In the genomic region with DNA sequence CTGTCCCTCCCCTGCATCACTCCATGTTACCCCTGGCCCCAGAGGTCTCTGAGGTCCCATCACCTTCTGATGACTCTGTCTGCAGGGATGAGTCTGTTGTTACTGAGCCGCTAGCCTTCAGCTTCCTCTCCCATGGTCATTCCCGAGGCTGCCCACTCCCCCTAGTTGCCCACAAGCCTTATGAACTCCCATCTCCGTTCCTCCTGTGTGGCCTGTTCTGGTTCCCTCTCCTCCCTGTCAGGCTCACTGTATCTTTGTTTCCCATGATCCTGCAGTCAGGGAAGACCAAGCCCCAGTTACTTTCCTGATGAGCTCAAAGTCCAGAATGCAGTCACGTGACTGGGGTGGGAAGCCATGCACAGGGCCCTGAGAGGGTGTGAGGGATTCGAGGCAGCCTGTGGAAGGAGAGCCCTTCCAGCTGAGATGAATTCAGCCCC, we compare ENCODE assay signal across 13 cellular contexts. TPM values are rescaled to one million over a fixed set of nuclear protein-coding genes. Genes with fewer than 3 reads are reported as not detected.
DNase-seq lines count a peak whose midpoint lies in the region; ATAC-seq and TF ChIP-seq lines count a peak whose summit lies in the region.
"Had no signal": no experiment of that assay in that cellular context is flagged by ENCODE, and none has a peak within 500 bp of the region (broad histone marks: within the 10 kb centered on the region; RNA-seq: fewer than 3 reads in every experiment).

No MANE protein-coding gene starts in this region.

- peaks cover 94% of the 10 kb centered on the region for H3K4me1 ChIP-seq in MM.1S (ENCODE audit: low read length)
- peaks cover 0 to 81% (median 60%) of the 10 kb centered on the region in 4 donors for H3K4me1 ChIP-seq in sigmoid colon

- no peak for DNase-seq in activated CD4-positive, alpha-beta T cell treated with anti-CD3 and anti-CD28 coated beads for 36 hours
- DNase-seq in activated CD4-positive, alpha-beta T cell treated with anti-CD3 and anti-CD28 coated beads for 4 hours = no peak
- DNase-seq in MM.1S (no peak), sigmoid colon (peak; percentile 52), cerebellar cortex (ENCODE audit: low spot score) (no peak), NCI-H1092 (lab: John Stamatoyannopoulos, UW) (no peak)
- DNase-seq in central memory CD8-positive, alpha-beta T cell (ENCODE audit: low spot score in 2 of 2) = no peak
- DNase-seq: activated CD4-positive, CD25-positive, alpha-beta regulatory T cell; activated gamma-delta T cell; DMS79 had no signal

- TF ChIP-seq EP300 in sigmoid colon (IDR thresholded peaks at IDR 0.05) = no peak

- H3K27me3 Mint-ChIP-seq in activated CD4-positive, alpha-beta T cell treated with anti-CD3 and anti-CD28 coated beads for 36 hours = no peaks in the 10 kb centered on the region
- no peaks in the 10 kb centered on the region for H3K27me3 Mint-ChIP-seq in central memory CD8-positive, alpha-beta T cell

- H3K9ac ChIP-seq in MM.1S (ENCODE audit: low read length) = peak overlapping the region; percentile 85

- no peaks in the 10 kb centered on the region for H3K36me3 ChIP-seq in MM.1S (replicated peaks; ENCODE audit: insufficient read depth, low read length)
- H3K36me3 ChIP-seq in sigmoid colon = no peaks in the 10 kb centered on the region
- H3K36me3 ChIP-seq: thoracic aorta had no signal

- peaks cover 88% of the 10 kb centered on the region for H3K79me2 ChIP-seq in MM.1S (ENCODE audit: low read length)

- H3K4me3 ChIP-seq in MM.1S (ENCODE audit: low read length) (no peak overlapping the region), sigmoid colon (no peak overlapping the region)
- H3K4me3 ChIP-seq: SK-N-MC, thoracic aorta had no signal

- no peak for ATAC-seq in activated CD4-positive, alpha-beta T cell treated with anti-CD3 and anti-CD28 coated beads for 36 hours
- ATAC-seq in central memory CD8-positive, alpha-beta T cell (replicated peaks; ENCODE audit: extremely low read depth, poor library complexity, severe bottlenecking) = no peak
- ATAC-seq in HG03378 (IDR thresholded peaks at IDR 0.05; ENCODE audit: unreplicated experiment) = no peak

- TF ChIP-seq CTCF in MM.1S (IDR thresholded peaks at IDR 0.05; ENCODE audit: low read length) (no peak), sigmoid colon (IDR thresholded peaks at IDR 0.05) (no peak)

- H4K20me1 ChIP-seq in MM.1S (ENCODE audit: insufficient read depth, low read length) = no peaks in the 10 kb centered on the region

- H3K4me3 Mint-ChIP-seq in activated CD4-positive, alpha-beta T cell treated with anti-CD3 and anti-CD28 coated beads for 36 hours = no peak overlapping the region
- peak overlapping the region; percentile 53 for H3K4me3 Mint-ChIP-seq in central memory CD8-positive, alpha-beta T cell

- TF ChIP-seq POLR2A in sigmoid colon (IDR thresholded peaks at IDR 0.05) = no peak

- H3K9me3 Mint-ChIP-seq in activated CD4-positive, alpha-beta T cell treated with anti-CD3 and anti-CD28 coated beads for 36 hours (ENCODE audit: low read depth) = no peaks in the 10 kb centered on the region
- no peaks in the 10 kb centered on the region for H3K9me3 Mint-ChIP-seq in central memory CD8-positive, alpha-beta T cell

- intact Hi-C loops in activated CD4-positive, alpha-beta T cell treated with anti-CD3 and anti-CD28 coated beads for 36 hours (cut with DNase I, micrococcal nuclease) = loop anchor here in 1 of 2 experiments (5.0 kb wide), 2 partner anchors 37 to 67 kb away; no protein-coding TSS in a partner anchor
- intact Hi-C loops in sigmoid colon (cut with DNase I) = no loop called here

- WGBS in sigmoid colon, 2 donors = 30 to 72% methylated on average over 5 of the region's 5 CpGs

- peak overlapping the region; percentile 98 for H3K27ac ChIP-seq in MM.1S (ENCODE audit: low read length)
- no peak overlapping the region for H3K27ac ChIP-seq in sigmoid colon
- H3K27ac ChIP-seq: SK-N-MC, thoracic aorta had no signal

- CTCF ChIA-PET in activated CD4-positive, alpha-beta T cell treated with anti-CD3 and anti-CD28 coated beads for 36 hours (lab: Charles Lee) = no interaction called here

- peak overlapping the region; percentile 70 for H3K27ac Mint-ChIP-seq in activated CD4-positive, alpha-beta T cell treated with anti-CD3 and anti-CD28 coated beads for 36 hours
- H3K27ac Mint-ChIP-seq in central memory CD8-positive, alpha-beta T cell (ENCODE audit: low read depth) = peak overlapping the region; percentile 58

- H3F3A ChIP-seq in MM.1S (ENCODE audit: insufficient read depth, low read length) = peaks cover 96% of the 10 kb centered on the region

- H3K9me3 ChIP-seq in MM.1S (replicated peaks; ENCODE audit: insufficient read depth, low read length) = no peaks in the 10 kb centered on the region
- H3K9me3 ChIP-seq in sigmoid colon = no peaks in the 10 kb centered on the region
- H3K9me3 ChIP-seq: thoracic aorta had no signal

- H3K9me2 ChIP-seq in MM.1S (replicated peaks; ENCODE audit: insufficient read depth, low read length) = no peaks in the 10 kb centered on the region

- H3K4me1 Mint-ChIP-seq in activated CD4-positive, alpha-beta T cell treated with anti-CD3 and anti-CD28 coated beads for 36 hours = peaks cover 96% of the 10 kb centered on the region
- H3K4me1 Mint-ChIP-seq in central memory CD8-positive, alpha-beta T cell = peaks cover 99% of the 10 kb centered on the region

- peak overlapping the region; percentile 82 for H3K4me2 ChIP-seq in MM.1S (ENCODE audit: low read depth, low read length)

- POLR2A ChIA-PET in activated CD4-positive, alpha-beta T cell treated with anti-CD3 and anti-CD28 coated beads for 36 hours (lab: Charles Lee) = no interaction called here

- H3K27me3 ChIP-seq in MM.1S (replicated peaks; ENCODE audit: insufficient read depth, low read length) = no peaks in the 10 kb centered on the region
- no peaks in the 10 kb centered on the region for H3K27me3 ChIP-seq in sigmoid colon

- no peak overlapping the region for H2AFZ ChIP-seq in MM.1S (ENCODE audit: low read length)

- no peaks in the 10 kb centered on the region for H3K36me3 Mint-ChIP-seq in activated CD4-positive, alpha-beta T cell treated with anti-CD3 and anti-CD28 coated beads for 36 hours (ENCODE audit: low read depth)
- H3K36me3 Mint-ChIP-seq in central memory CD8-positive, alpha-beta T cell (ENCODE audit: insufficient read depth) = no peaks in the 10 kb centered on the region

RNA-seq across cellular contexts. Expression of gene INPP4A, which starts 39.5 kb away (rescaled TPM):
- 10 to 100 TPM; 29.1 to 33.0 TPM for total RNA-seq in activated CD4-positive, alpha-beta T cell treated with anti-CD3 and anti-CD28 coated beads for 36 hours
- total RNA-seq in sigmoid colon = 10 to 100 TPM; 30.4 to 49.9 (median 39.9) TPM
- 10 to 100 TPM in 1 of 3 donors, 1 to 10 TPM in 2; 1.8 to 12.2 (median 2.3) TPM for polyA plus RNA-seq in sigmoid colon
